Comparison of ENCODE assay signal across 15 cellular contexts in the genomic region with DNA sequence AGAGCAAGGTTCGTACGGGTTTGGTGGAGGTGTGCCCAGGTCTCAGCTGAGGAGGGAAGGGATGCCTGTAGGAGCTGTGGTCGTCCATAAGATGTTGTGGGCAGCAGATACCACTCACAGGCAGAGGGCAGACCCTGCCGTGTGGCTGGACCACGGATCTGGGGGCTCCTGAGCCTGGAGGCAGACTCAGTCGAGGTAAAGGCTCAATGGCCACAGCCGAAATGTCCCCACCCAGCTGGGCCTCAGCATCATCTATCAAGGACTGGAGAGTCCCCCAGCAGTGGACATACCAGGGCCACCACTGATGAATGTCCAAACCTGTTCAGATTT.
DNase-seq lines count a peak whose midpoint lies in the region; ATAC-seq and TF ChIP-seq lines count a peak whose summit lies in the region.
"Had no signal": no experiment of that assay in that cellular context is flagged by ENCODE, and none has a peak within 500 bp of the region (broad histone marks: within the 10 kb centered on the region; RNA-seq: fewer than 3 reads in every experiment).

No MANE protein-coding gene starts in this region.

- H3K27ac ChIP-seq in cardiac muscle cell = peak overlapping the region; percentile 75
- H3K27ac ChIP-seq in right atrium auricular region = peak overlapping the region in 1 of 2 donors; percentile 21
- H3K27ac ChIP-seq in endodermal cell (ENCODE audit: low read depth, low read length) = peak overlapping the region; percentile 93

- H3K27ac Mint-ChIP-seq in endodermal cell (peak overlapping the region; percentile 54), type B pancreatic cell (peak overlapping the region; percentile 85)
- H3K27ac Mint-ChIP-seq: activated CD4-positive, alpha-beta T cell treated with anti-CD3 and anti-CD28 coated beads for 36 hours; activated naive CD4-positive, alpha-beta T cell treated with anti-CD3 and anti-CD28 coated beads, Interleukin-2, amount 50 U/mL, for 24 hours had no signal

- H3K27me3 ChIP-seq in cardiac muscle cell = no peaks in the 10 kb centered on the region
- no peaks in the 10 kb centered on the region for H3K27me3 ChIP-seq in right atrium auricular region
- no peaks in the 10 kb centered on the region for H3K27me3 ChIP-seq in endodermal cell (ENCODE audit: control insufficient read depth, insufficient read depth, low read length, poor library complexity, severe bottlenecking)
- H3K27me3 ChIP-seq in mucosa of stomach (ENCODE audit: control insufficient read depth, insufficient read depth, low read length) = no peaks in the 10 kb centered on the region

- TF ChIP-seq CTCF in cardiac muscle cell (IDR thresholded peaks at IDR 0.05; ENCODE audit: low read depth, low read length) = no peak
- no peak for TF ChIP-seq CTCF in right atrium auricular region (IDR thresholded peaks at IDR 0.05)
- no peak for TF ChIP-seq CTCF in endodermal cell (conservative IDR thresholded peaks at IDR 0.05)
- no peak for TF ChIP-seq CTCF in type B pancreatic cell (conservative IDR thresholded peaks at IDR 0.05)

- H3K27me3 Mint-ChIP-seq in endodermal cell (ENCODE audit: insufficient read depth) = no peaks in the 10 kb centered on the region
- H3K27me3 Mint-ChIP-seq in type B pancreatic cell = no peaks in the 10 kb centered on the region
- H3K27me3 Mint-ChIP-seq: activated CD4-positive, alpha-beta T cell treated with anti-CD3 and anti-CD28 coated beads for 36 hours; activated naive CD4-positive, alpha-beta T cell treated with anti-CD3 and anti-CD28 coated beads, Interleukin-2, amount 50 U/mL, for 24 hours had no signal

- H3K36me3 Mint-ChIP-seq in endodermal cell (ENCODE audit: low read depth) (peaks cover 37% of the 10 kb centered on the region), type B pancreatic cell (peaks cover 15% of the 10 kb centered on the region)

- WGBS in endodermal cell (ENCODE audit: insufficient coverage in 1 of 2, insufficient read length in 1 of 2), 2 experiments = 73 to 86% methylated on average over 7 of the region's 7 CpGs

- H3K4me1 ChIP-seq in cardiac muscle cell (ENCODE audit: low read depth) (no peaks in the 10 kb centered on the region), right atrium auricular region (no peaks in the 10 kb centered on the region), endodermal cell (ENCODE audit: control insufficient read depth, insufficient read depth, low read length) (no peaks in the 10 kb centered on the region), mucosa of stomach (ENCODE audit: control insufficient read depth, insufficient read depth, low read length) (peaks cover 4% of the 10 kb centered on the region)

- ATAC-seq in HG03460 (IDR thresholded peaks at IDR 0.05; ENCODE audit: unreplicated experiment) = no peak
- ATAC-seq: activated CD4-positive, alpha-beta T cell treated with anti-CD3 and anti-CD28 coated beads for 36 hours had no signal

- DNase-seq in cardiac muscle cell (ENCODE audit: low read depth in 1 of 2, low spot score in 1 of 2) (no peak), right atrium auricular region (ENCODE audit: low spot score) (no peak), endodermal cell (no peak), type B pancreatic cell (ENCODE audit: extremely low spot score, unreplicated experiment) (no peak), cortex of kidney (lab: John Stamatoyannopoulos, UW) (no peak), RPMI8226 (no peak)
- DNase-seq: 8988T; activated CD4-positive, alpha-beta T cell treated with anti-CD3 and anti-CD28 coated beads for 36 hours; C1 segment of cervical spinal cord; DMS53; NCI-H1694 treated with DMSO at 0.1 percent for 48 hours; stimulated activated CD4-positive, alpha-beta T cell treated with anti-CD3 and anti-CD28 coated beads, Interleukin-2, amount 100 ng/mL, for 24 hours had no signal

- H3K4me3 Mint-ChIP-seq in endodermal cell (no peak overlapping the region), type B pancreatic cell (peak overlapping the region; percentile 79)
- H3K4me3 Mint-ChIP-seq: activated CD4-positive, alpha-beta T cell treated with anti-CD3 and anti-CD28 coated beads for 36 hours; activated naive CD4-positive, alpha-beta T cell treated with anti-CD3 and anti-CD28 coated beads, Interleukin-2, amount 50 U/mL, for 24 hours had no signal

- H3K4me1 Mint-ChIP-seq in endodermal cell = peaks cover 25% of the 10 kb centered on the region
- H3K4me1 Mint-ChIP-seq in type B pancreatic cell (ENCODE audit: unreplicated experiment) = peaks cover 25% of the 10 kb centered on the region
- H3K4me1 Mint-ChIP-seq: activated CD4-positive, alpha-beta T cell treated with anti-CD3 and anti-CD28 coated beads for 36 hours; activated naive CD4-positive, alpha-beta T cell treated with anti-CD3 and anti-CD28 coated beads, Interleukin-2, amount 50 U/mL, for 24 hours had no signal

- H3K9ac ChIP-seq in endodermal cell (ENCODE audit: extremely low read depth, low read length, poor library complexity, severe bottlenecking) = no peak overlapping the region
- peak overlapping the region; percentile 3 for H3K9ac ChIP-seq in mucosa of stomach (ENCODE audit: low read length)

- H3K36me3 ChIP-seq in cardiac muscle cell (no peaks in the 10 kb centered on the region), right atrium auricular region (peaks cover 6% of the 10 kb centered on the region), endodermal cell (ENCODE audit: control insufficient read depth, insufficient read depth, low read length) (peaks cover 21% of the 10 kb centered on the region), mucosa of stomach (ENCODE audit: control insufficient read depth, insufficient read depth, low read length) (no peaks in the 10 kb centered on the region)

- H3K4me3 ChIP-seq in cardiac muscle cell (no peak overlapping the region), right atrium auricular region (no peak overlapping the region), endodermal cell (ENCODE audit: low read length) (no peak overlapping the region), mucosa of stomach (ENCODE audit: low read length) (no peak overlapping the region)

- H3K9me3 ChIP-seq in cardiac muscle cell (ENCODE audit: low read depth) = no peaks in the 10 kb centered on the region
- H3K9me3 ChIP-seq in right atrium auricular region = peaks cover 0 to 5% of the 10 kb centered on the region in 2 donors
- H3K9me3 ChIP-seq in endodermal cell (ENCODE audit: control insufficient read depth, low read length) = peaks cover 16% of the 10 kb centered on the region
- H3K9me3 ChIP-seq in mucosa of stomach (ENCODE audit: control insufficient read depth, low read length) = no peaks in the 10 kb centered on the region

- peaks cover 24% of the 10 kb centered on the region for H3K9me3 Mint-ChIP-seq in endodermal cell
- H3K9me3 Mint-ChIP-seq in type B pancreatic cell = no peaks in the 10 kb centered on the region
- H3K9me3 Mint-ChIP-seq: activated naive CD4-positive, alpha-beta T cell treated with anti-CD3 and anti-CD28 coated beads, Interleukin-2, amount 50 U/mL, for 24 hours had no signal
